Comparison of ENCODE assay signal across 30 cellular contexts in genomic region chr15:63353261-63353660, GRCh38. TPM values are rescaled to one million over a fixed set of nuclear protein-coding genes. Genes with fewer than 3 reads are reported as not detected.
"Had no signal": no experiment of that assay in that cellular context is flagged by ENCODE, and none has a peak within 500 bp of the region (broad histone marks: within the 10 kb centered on the region; RNA-seq: fewer than 3 reads in every experiment).

No MANE protein-coding gene starts in this region.

- H3K27me3 ChIP-seq: adrenal gland had no signal

- H3K36me3 Mint-ChIP-seq: activated CD4-positive, alpha-beta memory T cell treated with anti-CD3 and anti-CD28 coated beads for 36 hours; activated naive CD4-positive, alpha-beta T cell treated with anti-CD3 and anti-CD28 coated beads, Interleukin-2, amount 50 U/mL, for 72 hours; brain had no signal

- H3K9me3 ChIP-seq: adrenal gland had no signal

- H3K27ac ChIP-seq: adrenal gland, VCaP had no signal

- H3K27ac Mint-ChIP-seq: activated B cell treated with CpG ODN at 0.5 μM for 24 hours; activated CD4-positive, alpha-beta memory T cell treated with anti-CD3 and anti-CD28 coated beads for 36 hours; activated naive CD4-positive, alpha-beta T cell treated with anti-CD3 and anti-CD28 coated beads for 36 hours; activated T-helper 1 cell treated with anti-CD3 and anti-CD28 coated beads, Interleukin-12 subunit alpha, Interleukin-12 subunit beta, Interleukin-2, Interleukin-4 antibody, amounts not matched to agents 30 ng/mL and 10 ng/mL and 1 ng/mL, durations not matched to agents 14 hours and 24 hours and 36 hours had no signal

- H3K36me3 ChIP-seq: adrenal gland had no signal

- H3K4me3 Mint-ChIP-seq: activated B cell treated with CpG ODN at 0.5 μM for 24 hours; activated CD4-positive, alpha-beta memory T cell treated with anti-CD3 and anti-CD28 coated beads for 36 hours; activated naive CD4-positive, alpha-beta T cell treated with anti-CD3 and anti-CD28 coated beads for 36 hours; activated T-cell treated with anti-CD3 and anti-CD28 coated beads, Interleukin-2, amount 50 U/mL, for 4 hours; activated T-helper 1 cell treated with anti-CD3 and anti-CD28 coated beads, Interleukin-12 subunit alpha, Interleukin-12 subunit beta, Interleukin-2, Interleukin-4 antibody, amounts not matched to agents 30 ng/mL and 10 ng/mL and 1 ng/mL, durations not matched to agents 14 hours and 24 hours and 36 hours had no signal

- H3K27me3 Mint-ChIP-seq: activated CD4-positive, alpha-beta memory T cell treated with anti-CD3 and anti-CD28 coated beads for 36 hours; brain had no signal

- H3K4me3 ChIP-seq: adrenal gland had no signal

- H3K9me3 Mint-ChIP-seq: activated B cell treated with CpG ODN at 0.5 μM for 24 hours; activated CD4-positive, alpha-beta memory T cell treated with anti-CD3 and anti-CD28 coated beads for 36 hours; activated naive CD4-positive, alpha-beta T cell treated with anti-CD3 and anti-CD28 coated beads for 36 hours; activated naive CD4-positive, alpha-beta T cell treated with anti-CD3 and anti-CD28 coated beads, Interleukin-2, amount 50 U/mL, for 72 hours; activated T-cell treated with anti-CD3 and anti-CD28 coated beads, Interleukin-2, amount 50 U/mL, for 4 hours; activated T-helper 1 cell treated with anti-CD3 and anti-CD28 coated beads, Interleukin-12 subunit alpha, Interleukin-12 subunit beta, Interleukin-2, Interleukin-4 antibody, amounts not matched to agents 30 ng/mL and 10 ng/mL and 1 ng/mL, durations not matched to agents 14 hours and 24 hours and 36 hours had no signal

- DNase-seq: activated B cell treated with CpG ODN at 0.5 μM for 24 hours; activated CD4-positive, alpha-beta memory T cell treated with anti-CD3 and anti-CD28 coated beads for 36 hours; activated CD4-positive, alpha-beta T cell treated with anti-CD3 and anti-CD28 coated beads for 4 hours; activated CD4-positive, alpha-beta T cell treated with anti-CD3 and anti-CD28 coated beads, Interleukin-2, amount 50 U/mL, for 1 hour; activated CD4-positive, CD25-positive, alpha-beta regulatory T cell treated with anti-CD3 and anti-CD28 coated beads, Interleukin-2, amount 50 U/mL, for 72 hours; activated CD8-positive, alpha-beta memory T cell treated with anti-CD3 and anti-CD28 coated beads, Interleukin-2, amount 50 U/mL, for 4 hours; activated gamma-delta T cell treated with Interleukin-2 at 50 U/mL for 16 hours; activated naive CD4-positive, alpha-beta T cell treated with anti-CD3 and anti-CD28 coated beads for 36 hours; activated T-cell treated with anti-CD3 and anti-CD28 coated beads for 4 hours; activated T-cell treated with anti-CD3 and anti-CD28 coated beads, Interleukin-2, amount 50 U/mL, for 4 hours; adrenal gland; Karpas-422; KBM-7; NCI-H1048; NCI-H1105 treated with DMSO at 0.1 percent for 48 hours; NCI-H1436; NCI-H1694; NCI-H1930; NCI-H345; NCI-H524 treated with DMSO at 0.1 percent for 48 hours; PC-3; SIG-M5; SW 1271; T-helper 1 cell; T-helper 2 cell; T-helper 9 cell had no signal

RNA-seq across cellular contexts. Expression of gene CA12, which starts 28.4 kb away (rescaled TPM):
- total RNA-seq: activated B cell treated with CpG ODN at 0.5 μM for 24 hours had no signal
